ENCODE assay signal across 8 cellular contexts in genomic region chr10:124388823-124389612, GRCh38. TPM values are rescaled to one million over a fixed set of nuclear protein-coding genes. Genes with fewer than 3 reads are reported as not detected.
DNase-seq lines count a peak whose midpoint lies in the region; ATAC-seq, FAIRE-seq and TF ChIP-seq lines count a peak whose summit lies in the region.

No MANE protein-coding gene starts in this region.

- DNase-seq in D721Med (ENCODE audit: insufficient read length, low spot score) (peak; percentile 88), RCC 7860 (ENCODE audit: low spot score) (peak; percentile 60), fibroblast of the aortic adventitia (ENCODE audit: low read depth) (peak; percentile 75)
- DNase-seq in activated effector memory CD4-positive, alpha-beta T cell treated with Interleukin-2 at 50 U/mL for 16 hours = peak; percentile 91
- DNase-seq in natural killer cell treated with Interleukin-12 subunit alpha and Interleukin-12 subunit beta and Interleukin-15 and Interleukin-18, amount 100 ng/mL, for 72 hours (ENCODE audit: low spot score) = peak; percentile 92

- H3K4me3 Mint-ChIP-seq in natural killer cell treated with Interleukin-12 subunit alpha and Interleukin-12 subunit beta and Interleukin-15 and Interleukin-18, amount 100 ng/mL, for 72 hours = no peak overlapping the region
- H3K4me3 Mint-ChIP-seq in stimulated activated memory B cell treated with anti-CD40 and anti-IgM and Interleukin-4, amounts not matched to agents 10 μg/mL and 1 μg/mL and 100 μg/mL, for 72 hours = peak overlapping the region; percentile 41

- no peaks in the 10 kb centered on the region for H3K36me3 ChIP-seq in HUES6 (ENCODE audit: control insufficient read depth, insufficient read depth, low read length)

- H3K9ac ChIP-seq in HUES6 (ENCODE audit: low read length) = no peak overlapping the region

- FAIRE-seq in D721Med (lab: Jason Lieb, UNC) = no peak
- FAIRE-seq in RCC 7860 (lab: Jason Lieb, UNC) = no peak

- no peaks in the 10 kb centered on the region for H3K9me3 ChIP-seq in HUES6 (ENCODE audit: control insufficient read depth, insufficient read depth, low read depth, low read length)

- H3K4me1 Mint-ChIP-seq in natural killer cell treated with Interleukin-12 subunit alpha and Interleukin-12 subunit beta and Interleukin-15 and Interleukin-18, amount 100 ng/mL, for 72 hours (ENCODE audit: low read depth in 2 of 2) = no peaks in the 10 kb centered on the region
- no peaks in the 10 kb centered on the region for H3K4me1 Mint-ChIP-seq in stimulated activated memory B cell treated with anti-CD40 and anti-IgM and Interleukin-4, amounts not matched to agents 10 μg/mL and 1 μg/mL and 100 μg/mL, for 72 hours

- no peaks in the 10 kb centered on the region for H3K36me3 Mint-ChIP-seq in natural killer cell treated with Interleukin-12 subunit alpha and Interleukin-12 subunit beta and Interleukin-15 and Interleukin-18, amount 100 ng/mL, for 72 hours
- H3K36me3 Mint-ChIP-seq in stimulated activated memory B cell treated with anti-CD40 and anti-IgM and Interleukin-4, amounts not matched to agents 10 μg/mL and 1 μg/mL and 100 μg/mL, for 72 hours = no peaks in the 10 kb centered on the region

- peaks cover 6% of the 10 kb centered on the region for H3K27me3 ChIP-seq in HUES6 (ENCODE audit: control insufficient read depth, insufficient read depth, low read length)

- peaks cover 22% of the 10 kb centered on the region for H3K4me1 ChIP-seq in HUES6 (ENCODE audit: control insufficient read depth, insufficient read depth, low read length)

- H3K27ac Mint-ChIP-seq in natural killer cell treated with Interleukin-12 subunit alpha and Interleukin-12 subunit beta and Interleukin-15 and Interleukin-18, amount 100 ng/mL, for 72 hours = peak overlapping the region in 1 of 2 donors; percentile 29
- H3K27ac Mint-ChIP-seq in stimulated activated memory B cell treated with anti-CD40 and anti-IgM and Interleukin-4, amounts not matched to agents 10 μg/mL and 1 μg/mL and 100 μg/mL, for 72 hours = no peak overlapping the region

- no peak overlapping the region for H3K27ac ChIP-seq in HUES6 (ENCODE audit: low read depth, low read length)

- H3K4me3 ChIP-seq in HUES6 (ENCODE audit: low read depth, low read length) (peak overlapping the region; percentile 61), fibroblast of the aortic adventitia (ENCODE audit: low read depth, low read length) (peak overlapping the region; percentile 56)

- peak; percentile 79 for TF ChIP-seq CTCF in D721Med (IDR thresholded peaks at IDR 0.05; ENCODE audit: insufficient read depth, missing control alignments)
- peak; percentile 81 for TF ChIP-seq CTCF in fibroblast of the aortic adventitia (IDR thresholded peaks at IDR 0.05; ENCODE audit: insufficient read depth, low read length)

- peak; percentile 95 for ATAC-seq in GM21423 (IDR thresholded peaks at IDR 0.05; ENCODE audit: unreplicated experiment)
- peak; percentile 97 for ATAC-seq in natural killer cell treated with Interleukin-12 subunit alpha and Interleukin-12 subunit beta and Interleukin-15 and Interleukin-18, amount 100 ng/mL, for 72 hours
- ATAC-seq in stimulated activated memory B cell treated with anti-CD40 and anti-IgM and Interleukin-4, amounts not matched to agents 10 μg/mL and 1 μg/mL and 100 μg/mL, for 72 hours = peak; percentile 93

- H3K9me3 Mint-ChIP-seq in natural killer cell treated with Interleukin-12 subunit alpha and Interleukin-12 subunit beta and Interleukin-15 and Interleukin-18, amount 100 ng/mL, for 72 hours = no peaks in the 10 kb centered on the region
- H3K9me3 Mint-ChIP-seq in stimulated activated memory B cell treated with anti-CD40 and anti-IgM and Interleukin-4, amounts not matched to agents 10 μg/mL and 1 μg/mL and 100 μg/mL, for 72 hours = peaks cover 4% of the 10 kb centered on the region

- H3K27me3 Mint-ChIP-seq in natural killer cell treated with Interleukin-12 subunit alpha and Interleukin-12 subunit beta and Interleukin-15 and Interleukin-18, amount 100 ng/mL, for 72 hours = peaks cover 0 to 5% of the 10 kb centered on the region in 2 donors
- peaks cover 12% of the 10 kb centered on the region for H3K27me3 Mint-ChIP-seq in stimulated activated memory B cell treated with anti-CD40 and anti-IgM and Interleukin-4, amounts not matched to agents 10 μg/mL and 1 μg/mL and 100 μg/mL, for 72 hours

RNA-seq across cellular contexts. Expression of gene OAT, which starts 29.7 kb away (rescaled TPM):
- total RNA-seq in fibroblast of the aortic adventitia (ENCODE audit: low replicate concordance) = 121 and 154 TPM in 2 replicates
- 10 to 100 TPM; 33.4 to 37.5 TPM for total RNA-seq in natural killer cell treated with Interleukin-12 subunit alpha and Interleukin-12 subunit beta and Interleukin-15 and Interleukin-18, amount 100 ng/mL, for 72 hours
